In the genomic region with DNA sequence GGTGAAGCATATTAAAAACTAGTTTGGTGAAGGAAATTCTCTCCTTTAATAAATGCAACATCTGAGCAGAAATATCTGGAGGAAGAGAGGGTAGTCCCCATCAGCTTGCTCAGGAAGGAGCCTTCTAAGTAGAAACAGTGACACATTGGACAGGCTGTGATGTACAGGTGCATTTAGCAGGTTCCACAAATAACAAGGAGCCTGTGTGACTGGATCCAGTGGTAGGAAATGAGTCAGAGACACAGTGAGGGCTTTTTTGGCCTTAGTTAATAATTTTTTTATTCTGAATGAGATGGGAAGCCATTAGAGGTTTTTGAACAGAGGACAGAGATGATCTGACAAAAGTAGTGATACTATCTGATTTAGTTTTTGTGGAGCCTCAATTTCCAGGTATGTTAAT, we compare ENCODE assay signal across 22 cellular contexts.
"Had no signal": no experiment of that assay in that cellular context is flagged by ENCODE, and none has a peak within 500 bp of the region (broad histone marks: within the 10 kb centered on the region; RNA-seq: fewer than 3 reads in every experiment).

No MANE protein-coding gene starts in this region.

- H3K27me3 Mint-ChIP-seq: memory B cell had no signal

- DNase-seq: dermis blood vessel endothelial cell; effector memory CD4-positive, alpha-beta T cell; erythroblast; esophagus squamous epithelium; foreskin melanocyte; hypothalamus; immature natural killer cell; islet precursor cell; natural killer cell; pancreas; right lobe of liver; small intestine; stimulated activated CD4-positive, alpha-beta T cell treated with anti-CD3 and anti-CD28 coated beads, Interleukin-1b, Interleukin-23, amount 100 ng/mL, for 48 hours; stimulated activated CD4-positive, alpha-beta T cell treated with anti-CD3 and anti-CD28 coated beads, Interleukin-4, amount 100 ng/mL, for 1 hour; stimulated activated CD8-positive, alpha-beta memory T cell treated with anti-CD3 and anti-CD28 coated beads, Interleukin-4, amount 100 ng/mL, for 48 hours; stimulated activated naive CD4-positive, alpha-beta T cell treated with Interleukin-2 at 50 U/mL for 16 hours; stomach; thyroid gland; trophoblast cell had no signal

- H3K9me3 Mint-ChIP-seq: neural crest cell had no signal

- ATAC-seq: left lobe of liver, natural killer cell, pancreas, right lobe of liver had no signal

- H3K36me3 Mint-ChIP-seq: immature natural killer cell, memory B cell, natural killer cell had no signal

- H3K4me1 Mint-ChIP-seq: immature natural killer cell, memory B cell, natural killer cell, neural crest cell had no signal

- H3K4me3 Mint-ChIP-seq: immature natural killer cell, memory B cell, natural killer cell, neural crest cell had no signal

- H3K27ac Mint-ChIP-seq: immature natural killer cell, memory B cell, natural killer cell had no signal
